Comparison of ENCODE assay signal across 10 cellular contexts in genomic region chr2:111054791-111055627, GRCh38.
DNase-seq lines count a peak whose midpoint lies in the region; ATAC-seq, FAIRE-seq and TF ChIP-seq lines count a peak whose summit lies in the region.
"Had no signal": no experiment of that assay in that cellular context is flagged by ENCODE, and none has a peak within 500 bp of the region (broad histone marks: within the 10 kb centered on the region; RNA-seq: fewer than 3 reads in every experiment).

No MANE protein-coding gene starts in this region.

- H2AK5ac ChIP-seq in H1 (ENCODE audit: low read depth, low read length) (no peak overlapping the region), mesenchymal stem cell (ENCODE audit: low read length, severe bottlenecking) (no peak overlapping the region)

- TF ChIP-seq EP300 in H1 (IDR thresholded peaks at IDR 0.05; ENCODE audit: borderline replicate concordance in 1 of 2, low read depth in 2 of 2, low read length in 2 of 2), result no peak
- TF ChIP-seq EP300 in suprapubic skin (IDR thresholded peaks at IDR 0.05), result no peak

- H3K27ac ChIP-seq in H1 (ENCODE audit: low read depth, low read length), result no peak overlapping the region
- no peak overlapping the region for H3K27ac ChIP-seq in mesenchymal stem cell (ENCODE audit: low read length, poor library complexity, severe bottlenecking)
- H3K27ac ChIP-seq in suprapubic skin, result no peak overlapping the region

- H3K79me1 ChIP-seq in H1 (ENCODE audit: low read depth, low read length) (no peaks in the 10 kb centered on the region), mesenchymal stem cell (replicated peaks; ENCODE audit: low read length, poor library complexity, severe bottlenecking) (no peaks in the 10 kb centered on the region)

- H3K14ac ChIP-seq in H1 (ENCODE audit: insufficient read length) (no peak overlapping the region), mesenchymal stem cell (ENCODE audit: low read length in 2 of 2) (no peak overlapping the region)

- H3K18ac ChIP-seq in H1 (ENCODE audit: extremely low read depth, low read length), result no peak overlapping the region
- no peak overlapping the region for H3K18ac ChIP-seq in mesenchymal stem cell (ENCODE audit: low read depth in 1 of 2, low read length in 2 of 2)

- H4K91ac ChIP-seq in H1 (replicated peaks; ENCODE audit: insufficient read length, low read length), result no peak overlapping the region
- no peak overlapping the region for H4K91ac ChIP-seq in mesenchymal stem cell (ENCODE audit: low read length)

- H2AFZ ChIP-seq in H1 (ENCODE audit: low read length) (no peak overlapping the region), mesenchymal stem cell (ENCODE audit: low read depth, low read length) (no peak overlapping the region)

- no peaks in the 10 kb centered on the region for H3K27me3 ChIP-seq in H1 (replicated peaks in 1 of 4; ENCODE audit: control insufficient read depth in 3 of 4, extremely low read depth in 1 of 4, insufficient read depth in 3 of 4, low read length in 3 of 4)
- peaks cover 69 to 87% of the 10 kb centered on the region in 2 experiments for H3K27me3 ChIP-seq in mesenchymal stem cell (ENCODE audit: control insufficient read depth in 1 of 2, insufficient read depth in 1 of 2, low read length in 2 of 2)
- H3K27me3 ChIP-seq in suprapubic skin, result no peaks in the 10 kb centered on the region

- H3K4me1 ChIP-seq in H1 (replicated peaks in 1 of 4; ENCODE audit: control insufficient read depth in 3 of 4, insufficient read depth in 4 of 4, low read length in 3 of 4) (no peaks in the 10 kb centered on the region), mesenchymal stem cell (ENCODE audit: control insufficient read depth, insufficient read depth, low read depth, low read length) (peaks cover 9% of the 10 kb centered on the region), suprapubic skin (no peaks in the 10 kb centered on the region)

- H2BK5ac ChIP-seq in H1 (ENCODE audit: low read depth, low read length) (no peak overlapping the region), mesenchymal stem cell (ENCODE audit: low read depth, low read length, poor library complexity, severe bottlenecking) (no peak overlapping the region)

- TF ChIP-seq CTCF in H1 (IDR thresholded peaks at IDR 0.05; ENCODE audit: control extremely low read depth in 1 of 3, insufficient read depth in 1 of 3, low read depth in 1 of 3, low read length in 3 of 3) (no peak), suprapubic skin (IDR thresholded peaks at IDR 0.05) (no peak)

- CTCF ChIA-PET in H1 (lab: Charles Lee; ENCODE audit: partially characterized antibody), result interaction anchor here (0.7 to 1.5 kb wide), 3 partner anchors 10 to 16 kb away, joined by 3 to 7 read pairs (median 3); no protein-coding TSS in a partner anchor

- no peak overlapping the region for H2BK120ac ChIP-seq in H1 (replicated peaks; ENCODE audit: low read depth, low read length)
- H2BK120ac ChIP-seq in mesenchymal stem cell (ENCODE audit: low read depth, low read length), result no peak overlapping the region

- no peaks in the 10 kb centered on the region for H3K23me2 ChIP-seq in H1 (ENCODE audit: low read depth, low read length)

- H4K8ac ChIP-seq in H1 (ENCODE audit: extremely low read depth, insufficient read depth, low read length) (peak overlapping the region; percentile 48; the same call in 1 of the 2 replicates), mesenchymal stem cell (ENCODE audit: low read length) (no peak overlapping the region)

- H4K20me1 ChIP-seq in H1 (replicated peaks in 1 of 2; ENCODE audit: control insufficient read depth in 1 of 2, insufficient read depth in 2 of 2, low read length in 2 of 2), result no peaks in the 10 kb centered on the region

- H2BK15ac ChIP-seq in H1 (ENCODE audit: low read length) (no peak overlapping the region), mesenchymal stem cell (ENCODE audit: low read depth, poor library complexity, severe bottlenecking) (no peak overlapping the region)

- H3K9me3 ChIP-seq in H1 (ENCODE audit: insufficient read depth in 2 of 2, low read depth in 1 of 2, low read length in 1 of 2), result no peaks in the 10 kb centered on the region
- peaks cover 4% of the 10 kb centered on the region for H3K9me3 ChIP-seq in mesenchymal stem cell (ENCODE audit: control insufficient read depth, low read length)
- no peaks in the 10 kb centered on the region for H3K9me3 ChIP-seq in suprapubic skin

- no peak overlapping the region for H3K4me2 ChIP-seq in H1 (ENCODE audit: insufficient read depth in 1 of 2, low read depth in 2 of 2, low read length in 2 of 2)
- no peak overlapping the region for H3K4me2 ChIP-seq in mesenchymal stem cell (ENCODE audit: low read length, poor library complexity, severe bottlenecking)

- H3K4ac ChIP-seq in H1 (replicated peaks; ENCODE audit: insufficient read length, low read depth, low read length), result no peak overlapping the region
- no peak overlapping the region for H3K4ac ChIP-seq in mesenchymal stem cell (ENCODE audit: low read depth in 1 of 2, low read length in 2 of 2)

- no peaks in the 10 kb centered on the region; a peak in 2 of 8 replicates for H3K36me3 ChIP-seq in H1 (ENCODE audit: control insufficient read depth in 2 of 4, insufficient read depth in 4 of 4, low read length in 3 of 4)
- H3K36me3 ChIP-seq in mesenchymal stem cell (ENCODE audit: control insufficient read depth in 1 of 2, insufficient read depth in 2 of 2, low read depth in 1 of 2, low read length in 2 of 2), result no peaks in the 10 kb centered on the region
- H3K36me3 ChIP-seq in suprapubic skin, result no peaks in the 10 kb centered on the region

- POLR2A ChIA-PET in H1 (lab: Charles Lee; ENCODE audit: partially characterized antibody), result no interaction called here

- ATAC-seq in GM18907 (IDR thresholded peaks at IDR 0.05; ENCODE audit: unreplicated experiment) (peak; percentile 68), HG03135 (IDR thresholded peaks at IDR 0.05; ENCODE audit: unreplicated experiment) (peak; percentile 69)
- ATAC-seq: Panc1 had no signal

- TF ChIP-seq POLR2A in H1 (IDR thresholded peaks at IDR 0.05; ENCODE audit: control extremely low read depth in 1 of 2, low read depth in 2 of 2, low read length in 2 of 2) (no peak), suprapubic skin (IDR thresholded peaks at IDR 0.05) (no peak)

- H3K4me3 ChIP-seq in H1 (ENCODE audit: extremely low read depth in 1 of 4, insufficient read depth in 2 of 4, low read depth in 3 of 4, low read length in 4 of 4), result no peak overlapping the region
- no peak overlapping the region for H3K4me3 ChIP-seq in mesenchymal stem cell (ENCODE audit: insufficient read depth in 1 of 2, low read depth in 1 of 2, low read length in 2 of 2)
- no peak overlapping the region for H3K4me3 ChIP-seq in suprapubic skin

- H2BK20ac ChIP-seq in H1 (ENCODE audit: low read length), result no peak overlapping the region

- H4K5ac ChIP-seq in H1 (ENCODE audit: insufficient read length, low read depth, low read length), result no peak overlapping the region

- WGBS in H1 (ENCODE audit: extremely low coverage in 1 of 2, insufficient coverage in 1 of 2, insufficient read length in 1 of 2, insufficient replicate concordance in 2 of 2, low coverage in 1 of 2, low lambda C conversion rate in 2 of 2, missing lambda C conversion rate in 1 of 2), 2 experiments, result 94% methylated on average over 8 of the region's 8 CpGs; no CpG with 5 or more reads in 1 of the 2 experiments
- 83% methylated on average over 6 of the region's 8 CpGs for WGBS in mesenchymal stem cell
- WGBS in suprapubic skin, result 91% methylated on average over 7 of the region's 8 CpGs

- DNase-seq in AG20443 (ENCODE audit: low spot score), result peak; percentile 6
- peak in 1 of 2 experiments; percentile 26 for DNase-seq in H1 (ENCODE audit: low read depth in 1 of 2, low spot score in 2 of 2)
- no peak for DNase-seq in mesenchymal stem cell
- no peak for DNase-seq in HT-29 (ENCODE audit: low spot score)
- DNase-seq in NCI-H1092 treated with DMSO at 0.1 percent for 48 hours (lab: John Stamatoyannopoulos, UW), result no peak
- DNase-seq in suprapubic skin (ENCODE audit: low spot score in 2 of 2), result no peak

- H3K79me2 ChIP-seq in H1 (ENCODE audit: control insufficient read depth in 1 of 2, insufficient read depth in 2 of 2, low read length in 2 of 2), result no peaks in the 10 kb centered on the region

- no peak for FAIRE-seq in H1 (lab: Jason Lieb, UNC)
- FAIRE-seq: colon had no signal

- H2BK12ac ChIP-seq in H1 (ENCODE audit: low read depth, low read length) (no peak overlapping the region), mesenchymal stem cell (ENCODE audit: low read length in 2 of 2) (no peak overlapping the region)

- no peak overlapping the region for H3K23ac ChIP-seq in H1 (ENCODE audit: insufficient read length)
- no peak overlapping the region for H3K23ac ChIP-seq in mesenchymal stem cell (ENCODE audit: low read length in 2 of 2)

- H3K9ac ChIP-seq in H1 (replicated peaks in 1 of 4; ENCODE audit: extremely low read depth in 1 of 4, low read depth in 3 of 4, low read length in 3 of 4) (no peak overlapping the region), mesenchymal stem cell (ENCODE audit: low read length) (no peak overlapping the region)

- H3K56ac ChIP-seq in H1 (replicated peaks; ENCODE audit: insufficient read length, low read depth, low read length), result no peak overlapping the region

- TF ChIP-seq RAD21 in H1 (IDR thresholded peaks at IDR 0.05 in 1 of 2, conservative IDR thresholded peaks at IDR 0.05 in 1 of 2; ENCODE audit: low read depth in 2 of 2, low read length in 2 of 2), result no peak

TF ChIP-seq in H1, 55 proteins besides CTCF, POLR2A, EP300 and RAD21:
- TF ChIP-seq RBBP5 (IDR thresholded peaks at IDR 0.05; ENCODE audit: borderline replicate concordance, low read depth, low read length), result no peak
- no peak for TF ChIP-seq NANOG (IDR thresholded peaks at IDR 0.05; ENCODE audit: insufficient read depth, low read depth, low read length, poor library complexity, severe bottlenecking)
- TF ChIP-seq NRF1 (IDR thresholded peaks at IDR 0.05; ENCODE audit: low read depth, low read length), result no peak
- TF ChIP-seq JUND (IDR thresholded peaks at IDR 0.05; ENCODE audit: low read length), result no peak
- no peak for TF ChIP-seq SIN3A (conservative IDR thresholded peaks at IDR 0.05 in 1 of 2, IDR thresholded peaks at IDR 0.05 in 1 of 2; ENCODE audit: low read depth in 1 of 2, low read length in 2 of 2)
